In the genomic region with DNA sequence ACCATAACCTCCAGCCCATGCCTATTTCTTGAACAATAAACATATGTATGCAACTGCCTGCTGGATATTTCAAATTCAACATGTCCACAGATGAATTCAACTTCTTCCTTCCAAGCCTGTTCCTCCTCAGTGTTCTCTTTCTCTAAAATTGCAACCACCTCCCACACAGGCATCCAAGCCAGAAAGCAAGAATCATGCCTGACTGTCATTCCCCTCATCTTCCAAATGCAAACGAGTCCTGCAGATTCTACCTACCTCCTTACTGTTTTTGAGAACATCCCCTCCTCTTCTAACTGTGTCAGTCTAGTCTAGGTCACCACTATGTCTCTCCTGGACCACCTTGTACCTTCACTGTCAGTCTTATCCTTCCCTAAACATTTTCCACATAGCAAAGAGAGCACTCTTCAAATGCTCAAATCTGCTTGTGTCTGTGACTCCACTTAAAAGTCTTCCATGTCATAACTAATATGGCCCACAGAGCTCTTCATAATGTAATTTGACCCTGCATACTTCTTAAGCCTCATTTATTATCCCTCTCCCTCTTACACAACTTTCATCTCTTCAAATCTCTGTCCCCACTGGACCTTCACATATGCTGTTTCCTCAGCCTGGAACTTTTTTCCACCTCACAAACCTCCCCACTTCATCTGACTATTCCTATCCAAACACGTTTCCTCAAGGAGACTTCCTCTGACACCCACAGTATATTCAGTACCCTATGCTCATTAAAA, we compare ENCODE assay signal across 17 cellular contexts. TPM values are rescaled to one million over a fixed set of nuclear protein-coding genes. Genes with fewer than 3 reads are reported as not detected.
"Had no signal": no experiment of that assay in that cellular context is flagged by ENCODE, and none has a peak within 500 bp of the region (broad histone marks: within the 10 kb centered on the region; RNA-seq: fewer than 3 reads in every experiment).

No MANE protein-coding gene starts in this region.

- ATAC-seq: activated CD4-positive, alpha-beta T cell treated with anti-CD3 and anti-CD28 coated beads for 36 hours; activated CD8-positive, alpha-beta memory T cell treated with anti-CD3 and anti-CD28 coated beads, Interleukin-2, amount 10 ng/mL, durations not matched to agents 7 days and 5 days; left lung; pancreas; sciatic nerve had no signal

- H3K4me3 ChIP-seq: hepatocyte, left lung, neural progenitor cell, pancreas, stomach had no signal

- H3K27ac ChIP-seq: hepatocyte, left lung, neural progenitor cell, pancreas, stomach had no signal

- H3K36me3 ChIP-seq: left lung, pancreas, stomach had no signal

- H3K4me1 ChIP-seq: left lung, pancreas had no signal

- H3K9me3 ChIP-seq: left lung, pancreas, stomach had no signal

- H3K4me2 ChIP-seq: hepatocyte, neural progenitor cell had no signal

- H3K9ac ChIP-seq: neural progenitor cell had no signal

- H2AFZ ChIP-seq: hepatocyte, neural progenitor cell had no signal

- DNase-seq: activated CD4-positive, alpha-beta memory T cell treated with anti-CD3 and anti-CD28 coated beads for 36 hours; activated CD4-positive, alpha-beta T cell treated with anti-CD3 and anti-CD28 coated beads for 36 hours; activated CD8-positive, alpha-beta memory T cell treated with anti-CD3 and anti-CD28 coated beads, Interleukin-2, amount 10 ng/mL, durations not matched to agents 7 days and 5 days; activated naive CD4-positive, alpha-beta T cell treated with anti-CD3 and anti-CD28 coated beads, Interleukin-2, amount 10 ng/mL, durations not matched to agents 7 days and 5 days; activated T-cell treated with anti-CD3 and anti-CD28 coated beads, Interleukin-2, amount 50 U/mL, for 1 hour; cortex of kidney; effector CD8-positive, alpha-beta T cell; left lung; mammary epithelial cell; naive B cell; pancreas; stimulated activated CD4-positive, alpha-beta T cell treated with anti-CD3 and anti-CD28 coated beads, Interleukin-1b, Interleukin-23, amount 100 ng/mL, for 48 hours; stomach; T-helper 2 cell had no signal

- H3K27me3 ChIP-seq: hepatocyte, left lung, neural progenitor cell, pancreas, stomach had no signal

RNA-seq across cellular contexts. Expression of a gene that starts 25.7 kb away (rescaled TPM):
- total RNA-seq: activated CD4-positive, alpha-beta memory T cell treated with anti-CD3 and anti-CD28 coated beads for 36 hours; activated CD8-positive, alpha-beta memory T cell treated with anti-CD3 and anti-CD28 coated beads, Interleukin-2, amount 10 ng/mL, durations not matched to agents 7 days and 5 days had no signal
